Comparison of ENCODE assay signal across 35 cellular contexts in genomic region chr5:135900276-135900675, GRCh38. TPM values are rescaled to one million over a fixed set of nuclear protein-coding genes. Genes with fewer than 3 reads are reported as not detected.
DNase-seq lines count a peak whose midpoint lies in the region; TF ChIP-seq lines count a peak whose summit lies in the region.
"Had no signal": no experiment of that assay in that cellular context is flagged by ENCODE, and none has a peak within 500 bp of the region (broad histone marks: within the 10 kb centered on the region; RNA-seq: fewer than 3 reads in every experiment).

No MANE protein-coding gene starts in this region.

- 83% methylated on average over 3 of the region's 3 CpGs for WGBS in esophagus muscularis mucosa

- no peak for TF ChIP-seq EP300 in esophagus muscularis mucosa (IDR thresholded peaks at IDR 0.05)

- no peak overlapping the region for H3K4me3 ChIP-seq in esophagus muscularis mucosa
- H3K4me3 ChIP-seq in osteoblast (ENCODE audit: insufficient read depth, low read length) = no peak overlapping the region
- H3K4me3 ChIP-seq: A549; BLaER1; BLaER1 treated with 17β-estradiol and CSF1 and Interleukin-3, amounts not matched to agents 10 nM and 100 nM had no signal

- H3K36me3 ChIP-seq in esophagus muscularis mucosa (no peaks in the 10 kb centered on the region), osteoblast (ENCODE audit: insufficient read depth, low read length) (no peaks in the 10 kb centered on the region)
- H3K36me3 ChIP-seq: BE2C; BLaER1; BLaER1 treated with 17β-estradiol and CSF1 and Interleukin-3, amounts not matched to agents 10 nM and 100 nM had no signal

- H3K27ac ChIP-seq in esophagus muscularis mucosa (replicated peaks in 1 of 4) (no peak overlapping the region), osteoblast (ENCODE audit: low read depth, low read length) (no peak overlapping the region)
- H3K27ac ChIP-seq: 22Rv1; A549; BLaER1; BLaER1 treated with 17β-estradiol and CSF1 and Interleukin-3, amounts not matched to agents 10 nM and 100 nM; C4-2B had no signal

- intact Hi-C loops in esophagus muscularis mucosa (cut with DNase I) = no loop called here

- no peaks in the 10 kb centered on the region for H3K79me2 ChIP-seq in osteoblast (ENCODE audit: insufficient read depth, low read length)

- H3K9me3 ChIP-seq in esophagus muscularis mucosa (no peaks in the 10 kb centered on the region), osteoblast (ENCODE audit: low read depth, low read length) (no peaks in the 10 kb centered on the region)
- H3K9me3 ChIP-seq: A549; BE2C; BLaER1; BLaER1 treated with 17β-estradiol and CSF1 and Interleukin-3, amounts not matched to agents 10 nM and 100 nM had no signal

- DNase-seq in NCI-H526 treated with DMSO at 0.1 percent for 48 hours (lab: John Stamatoyannopoulos, UW) (peak; percentile 48), esophagus muscularis mucosa (ENCODE audit: extremely low spot score) (peak; percentile 70), osteoblast (ENCODE audit: insufficient read length, low spot score, missing footprints) (peak; percentile 75), HEK293T (ENCODE audit: extremely low spot score) (no peak), NCI-H2029 (lab: John Stamatoyannopoulos, UW) (no peak)
- DNase-seq in activated CD8-positive, alpha-beta memory T cell treated with anti-CD3 and anti-CD28 coated beads, Interleukin-2, amount 50 U/mL, for 48 hours = no peak
- DNase-seq: 8988T; ACHN; AML-193; BE2C; C1 segment of cervical spinal cord; Caco-2; Calu3; CD4-positive, alpha-beta memory T cell; CD4-positive, alpha-beta T cell; CD4-positive, CD25-positive, alpha-beta regulatory T cell; CD8-positive, alpha-beta memory T cell; CD8-positive, alpha-beta T cell; COR-L47; DMS 273 treated with DMSO at 0.1 percent for 48 hours; DMS153; DMS53; DMS79; DMS79 treated with DMSO at 0.1 percent for 48 hours; DND-41; EL had no signal

- no peaks in the 10 kb centered on the region for H4K20me1 ChIP-seq in osteoblast (ENCODE audit: insufficient read depth, low read length)
- H4K20me1 ChIP-seq: BLaER1; BLaER1 treated with 17β-estradiol and CSF1 and Interleukin-3, amounts not matched to agents 10 nM and 100 nM had no signal

- POLR2A ChIA-PET in HEK293T (lab: Yijun Ruan, JAX) = no interaction called here

- H3K4me2 ChIP-seq in osteoblast (ENCODE audit: insufficient read depth, low read length) = no peak overlapping the region
- H3K4me2 ChIP-seq: A549; BLaER1; BLaER1 treated with 17β-estradiol and CSF1 and Interleukin-3, amounts not matched to agents 10 nM and 100 nM had no signal

- H2AFZ ChIP-seq in osteoblast (ENCODE audit: low read length) = no peak overlapping the region

- no peak for TF ChIP-seq CTCF in esophagus muscularis mucosa (IDR thresholded peaks at IDR 0.05)
- TF ChIP-seq CTCF in osteoblast (IDR thresholded peaks at IDR 0.05; ENCODE audit: extremely low read depth, low read depth, low read length) = no peak

- CTCF ChIA-PET in HEK293T (lab: Yijun Ruan, JAX) = no interaction called here

- TF ChIP-seq POLR2A in esophagus muscularis mucosa (IDR thresholded peaks at IDR 0.05; ENCODE audit: low read depth) = no peak

- H3K27me3 ChIP-seq in esophagus muscularis mucosa (peaks cover 0 to 9% (median 0%) of the 10 kb centered on the region in 4 donors), osteoblast (ENCODE audit: insufficient read depth, low read length) (peaks cover 44% of the 10 kb centered on the region)
- H3K27me3 ChIP-seq: BLaER1; BLaER1 treated with 17β-estradiol and CSF1 and Interleukin-3, amounts not matched to agents 10 nM and 100 nM had no signal

- H3K4me1 ChIP-seq in esophagus muscularis mucosa (no peaks in the 10 kb centered on the region), osteoblast (ENCODE audit: insufficient read depth, low read length) (no peaks in the 10 kb centered on the region)
- H3K4me1 ChIP-seq: BLaER1; BLaER1 treated with 17β-estradiol and CSF1 and Interleukin-3, amounts not matched to agents 10 nM and 100 nM had no signal

TF ChIP-seq in HEK293T, 16 proteins besides CTCF, POLR2A, EP300 and RAD21:
- no peak for TF ChIP-seq FOXM1 (IDR thresholded peaks at IDR 0.05; ENCODE audit: borderline replicate concordance)
- TF ChIP-seq ZNF384 (IDR thresholded peaks at IDR 0.05) = no peak
- TF ChIP-seq SUZ12 (IDR thresholded peaks at IDR 0.05) = no peak
- TF ChIP-seq FOXK2 (IDR thresholded peaks at IDR 0.05) = no peak
- no peak for TF ChIP-seq CTBP1 (IDR thresholded peaks at IDR 0.05; ENCODE audit: borderline replicate concordance)
- no peak for TF ChIP-seq TARDBP (IDR thresholded peaks at IDR 0.05)
- TF ChIP-seq NFRKB (IDR thresholded peaks at IDR 0.05) = no peak
- TF ChIP-seq L3MBTL2 (conservative IDR thresholded peaks at IDR 0.05) = no peak
- no peak for TF ChIP-seq PKNOX1 (IDR thresholded peaks at IDR 0.05)

RNA-seq across cellular contexts. Expression of gene IL9, which starts 4.6 kb away (rescaled TPM):
- total RNA-seq in esophagus muscularis mucosa (not detected), osteoblast (not detected in 2 replicates)
- total RNA-seq: A172; A673; B cell; Caco-2; Calu3; CD4-positive, alpha-beta memory T cell; CD4-positive, alpha-beta T cell; CD4-positive, CD25-positive, alpha-beta regulatory T cell; CD8-positive, alpha-beta T cell; Daoy had no signal

RNA-seq across cellular contexts. Expression of gene LECT2, which starts 54.5 kb away (rescaled TPM):
- total RNA-seq in esophagus muscularis mucosa (not detected), osteoblast (not detected in 2 replicates)
- total RNA-seq: A172; A673; B cell; Calu3; CD4-positive, alpha-beta memory T cell; CD4-positive, alpha-beta T cell; CD4-positive, CD25-positive, alpha-beta regulatory T cell; CD8-positive, alpha-beta memory T cell; CD8-positive, alpha-beta T cell; Daoy had no signal

Comparison
In these comparisons a context has a peak if more than half of its experiments do, and no peak if none do; other contexts are left out.
1. DNase-seq: peak in NCI-H526 treated with DMSO at 0.1 percent for 48 hours (single experiment), esophagus muscularis mucosa (single experiment) and osteoblast (single experiment); none in activated CD8-positive, alpha-beta memory T cell treated with anti-CD3 and anti-CD28 coated beads, Interleukin-2, amount 50 U/mL, for 48 hours (single experiment), HEK293T (single experiment) and NCI-H2029 (single experiment).